Comparison of ENCODE assay signal across 8 cellular contexts in genomic region chr22:50628543-50629134, GRCh38. TPM values are rescaled to one million over a fixed set of nuclear protein-coding genes. Genes with fewer than 3 reads are reported as not detected.
DNase-seq lines count a peak whose midpoint lies in the region; ATAC-seq, FAIRE-seq and TF ChIP-seq lines count a peak whose summit lies in the region.

No MANE protein-coding gene starts in this region.

- H3K4me1 Mint-ChIP-seq in Caco-2 (ENCODE audit: low read depth, unreplicated experiment) = peaks cover 10% of the 10 kb centered on the region

- WGBS in H1 (ENCODE audit: extremely low coverage in 1 of 2, insufficient coverage in 1 of 2, insufficient read length in 1 of 2, insufficient replicate concordance in 2 of 2, low coverage in 1 of 2, low lambda C conversion rate in 2 of 2, missing lambda C conversion rate in 1 of 2), 2 experiments = 48 to 100% methylated on average over 1 to 15 of the region's 16 CpGs

- H3K9ac ChIP-seq in MM.1S (ENCODE audit: low read length) (peak overlapping the region; percentile 64; the same call in 1 of the 2 replicates), H1 (replicated peaks in 1 of 4; ENCODE audit: extremely low read depth in 1 of 4, low read depth in 3 of 4, low read length in 3 of 4) (peak overlapping the region in 2 of 4 experiments; percentile 20 to 48; a peak in 3 of 7 replicates)

- peak overlapping the region; percentile 51 for H4K8ac ChIP-seq in H1 (ENCODE audit: extremely low read depth, insufficient read depth, low read length)

- peak overlapping the region; percentile 93 for H3K4me2 ChIP-seq in MM.1S (ENCODE audit: low read depth, low read length)
- peak overlapping the region; percentile 90 to 96 for H3K4me2 ChIP-seq in H1 (ENCODE audit: insufficient read depth in 1 of 2, low read depth in 2 of 2, low read length in 2 of 2)

- H3K18ac ChIP-seq in H1 (ENCODE audit: extremely low read depth, low read length) = 0 out of 2 replicates have a peak overlapping the region, but pooled peaks have one; percentile 75

- peak overlapping the region; percentile 88 for H4K91ac ChIP-seq in H1 (replicated peaks; ENCODE audit: insufficient read length, low read length)

- peak overlapping the region; percentile 2 for H4K5ac ChIP-seq in H1 (ENCODE audit: insufficient read length, low read depth, low read length)

- H3K9me3 Mint-ChIP-seq in Caco-2 (ENCODE audit: unreplicated experiment) = no peaks in the 10 kb centered on the region

- H3K4me3 Mint-ChIP-seq in Caco-2 (ENCODE audit: unreplicated experiment) = peak overlapping the region; percentile 77

- H3K23ac ChIP-seq in H1 (ENCODE audit: insufficient read length) = no peak overlapping the region

- H3K4me3 ChIP-seq in Caco-2 (ENCODE audit: low read depth, low read length) (peak overlapping the region; percentile 72), MM.1S (ENCODE audit: low read length) (peak overlapping the region; percentile 83), H1 (ENCODE audit: extremely low read depth in 1 of 4, insufficient read depth in 2 of 4, low read depth in 3 of 4, low read length in 4 of 4) (peak overlapping the region; percentile 60 to 76 (median 64)), neutrophil (ENCODE audit: low read depth in 1 of 2, low read length in 1 of 2) (peak overlapping the region; percentile 74 to 95)

- no peak for TF ChIP-seq POLR2A in H1 (IDR thresholded peaks at IDR 0.05; ENCODE audit: control extremely low read depth in 1 of 2, low read depth in 2 of 2, low read length in 2 of 2)

- TF ChIP-seq EP300 in H1 (IDR thresholded peaks at IDR 0.05; ENCODE audit: borderline replicate concordance in 1 of 2, low read depth in 2 of 2, low read length in 2 of 2) = no peak

- H3K9me3 ChIP-seq in Caco-2 (no peaks in the 10 kb centered on the region), MM.1S (replicated peaks; ENCODE audit: insufficient read depth, low read length) (no peaks in the 10 kb centered on the region), H1 (ENCODE audit: insufficient read depth in 2 of 2, low read depth in 1 of 2, low read length in 1 of 2) (no peaks in the 10 kb centered on the region), neutrophil (no peaks in the 10 kb centered on the region)

- H3K4ac ChIP-seq in H1 (replicated peaks; ENCODE audit: insufficient read length, low read depth, low read length) = peak overlapping the region; percentile 91

- H3K9me2 ChIP-seq in MM.1S (replicated peaks; ENCODE audit: insufficient read depth, low read length) = no peaks in the 10 kb centered on the region

- CTCF ChIA-PET in Caco-2 (lab: Charles Lee) (interaction anchor here (0.7 to 1.4 kb wide), 7 partner anchors 12 to 226 kb away, joined by 3 to 9 read pairs (median 3); partner anchors contain the start of genes CHKB, SCO2 and SYCE3), H1 (lab: Charles Lee; ENCODE audit: partially characterized antibody) (interaction anchor here (0.9 to 15.7 kb wide), 8 partner anchors 10 to 93 kb away, joined by 3 to 281 read pairs (median 3); no protein-coding TSS in a partner anchor)

- DNase-seq in Caco-2 (no peak), MM.1S (no peak), H1 (ENCODE audit: low read depth in 1 of 2, low spot score in 2 of 2) (no peak), NCI-H2029 (lab: John Stamatoyannopoulos, UW) (no peak), SHP77 treated with DMSO at 0.1 percent for 48 hours (lab: John Stamatoyannopoulos, UW) (no peak)

- peaks cover 4% of the 10 kb centered on the region for H3K79me1 ChIP-seq in H1 (ENCODE audit: low read depth, low read length)

- TF ChIP-seq RAD21 in H1 (IDR thresholded peaks at IDR 0.05 in 1 of 2, conservative IDR thresholded peaks at IDR 0.05 in 1 of 2; ENCODE audit: low read depth in 2 of 2, low read length in 2 of 2) = no peak

- peaks cover 13% of the 10 kb centered on the region for H3K4me1 ChIP-seq in Caco-2
- H3K4me1 ChIP-seq in MM.1S (ENCODE audit: low read length) = peaks cover 8% of the 10 kb centered on the region; the same call in 1 of the 2 replicates
- H3K4me1 ChIP-seq in H1 (replicated peaks in 1 of 4; ENCODE audit: control insufficient read depth in 3 of 4, insufficient read depth in 4 of 4, low read length in 3 of 4) = peaks cover 0 to 9% (median 5%) of the 10 kb centered on the region in 4 experiments; a peak in 5 of 7 replicates
- H3K4me1 ChIP-seq in neutrophil (ENCODE audit: control insufficient read depth in 1 of 2, insufficient read depth in 1 of 2, low read depth in 1 of 2, low read length in 1 of 2) = peaks cover 23 to 24% of the 10 kb centered on the region in 2 experiments

- no peak overlapping the region for H2BK5ac ChIP-seq in H1 (ENCODE audit: low read depth, low read length)

- peak overlapping the region; percentile 72 for H3K14ac ChIP-seq in H1 (ENCODE audit: insufficient read length)

- peak overlapping the region; percentile 48; the same call in 1 of the 2 replicates for H2BK15ac ChIP-seq in H1 (ENCODE audit: low read length)

- TF ChIP-seq CTCF in Caco-2 (IDR thresholded peaks at IDR 0.05; ENCODE audit: insufficient read depth in 1 of 2, low read depth in 1 of 2, low read length in 1 of 2, severe bottlenecking in 1 of 2, unreplicated experiment in 1 of 2) (no peak), MM.1S (IDR thresholded peaks at IDR 0.05; ENCODE audit: low read length) (no peak), H1 (IDR thresholded peaks at IDR 0.05; ENCODE audit: control extremely low read depth in 1 of 3, insufficient read depth in 1 of 3, low read depth in 1 of 3, low read length in 3 of 3) (no peak), neutrophil (IDR thresholded peaks at IDR 0.05) (no peak)

- H3F3A ChIP-seq in MM.1S (ENCODE audit: insufficient read depth, low read length) = no peaks in the 10 kb centered on the region

- peak overlapping the region; percentile 85 for H2AFZ ChIP-seq in MM.1S (ENCODE audit: low read length)
- H2AFZ ChIP-seq in H1 (ENCODE audit: low read length) = peak overlapping the region; percentile 77

- H3K36me3 Mint-ChIP-seq in Caco-2 (ENCODE audit: insufficient read depth, unreplicated experiment) = no peaks in the 10 kb centered on the region

- H3K79me2 ChIP-seq in MM.1S (ENCODE audit: low read length) (peaks cover 15% of the 10 kb centered on the region), H1 (ENCODE audit: control insufficient read depth in 1 of 2, insufficient read depth in 2 of 2, low read length in 2 of 2) (no peaks in the 10 kb centered on the region)

- H3K23me2 ChIP-seq in H1 (ENCODE audit: low read depth, low read length) = peaks cover 11% of the 10 kb centered on the region; the same call in 1 of the 2 replicates

- no peak for ATAC-seq in GM21367 (IDR thresholded peaks at IDR 0.05; ENCODE audit: unreplicated experiment)
- ATAC-seq in HG03521 (IDR thresholded peaks at IDR 0.05; ENCODE audit: unreplicated experiment) = no peak

- H3K36me3 ChIP-seq in Caco-2 (ENCODE audit: control insufficient read depth, insufficient read depth, low read length) (no peaks in the 10 kb centered on the region; the same call in 1 of the 2 replicates), MM.1S (replicated peaks; ENCODE audit: insufficient read depth, low read length) (no peaks in the 10 kb centered on the region), H1 (ENCODE audit: control insufficient read depth in 2 of 4, insufficient read depth in 4 of 4, low read length in 3 of 4) (no peaks in the 10 kb centered on the region), neutrophil (peaks cover 29% of the 10 kb centered on the region)

- peak overlapping the region; percentile 21; the same call in 1 of the 2 replicates for H2BK12ac ChIP-seq in H1 (ENCODE audit: low read depth, low read length)

- intact Hi-C loops in Caco-2 (cut with micrococcal nuclease; ENCODE audit: unreplicated experiment) = loop anchor here (2.0 kb wide), 1 partner anchor 62 kb away; no protein-coding TSS in a partner anchor

- POLR2A ChIA-PET in Caco-2 (lab: Charles Lee) = interaction anchor here (0.6 to 1.0 kb wide), 3 partner anchors 46 to 121 kb away, joined by 3 read pairs; partner anchors contain the start of genes LMF2 and NCAPH2
- POLR2A ChIA-PET in H1 (lab: Charles Lee; ENCODE audit: partially characterized antibody) = interaction anchor here (1.2 to 1.4 kb wide), 3 partner anchors 12 to 68 kb away, joined by 3 to 8 read pairs (median 4); partner anchors contain the start of gene SHANK3

- H3K56ac ChIP-seq in H1 (replicated peaks; ENCODE audit: insufficient read length, low read depth, low read length) = peak overlapping the region; percentile 86

- peak overlapping the region; percentile 58 for H3K27ac Mint-ChIP-seq in Caco-2 (ENCODE audit: unreplicated experiment)

- H3K27ac ChIP-seq in MM.1S (ENCODE audit: low read length) (no peak overlapping the region), H1 (ENCODE audit: low read depth, low read length) (no peak overlapping the region), neutrophil (peak overlapping the region; percentile 88)

- H4K20me1 ChIP-seq in MM.1S (ENCODE audit: insufficient read depth, low read length) (no peaks in the 10 kb centered on the region), H1 (replicated peaks in 1 of 2; ENCODE audit: control insufficient read depth in 1 of 2, insufficient read depth in 2 of 2, low read length in 2 of 2) (peaks cover 0 to 10% of the 10 kb centered on the region in 2 experiments)

- H3K27me3 ChIP-seq in Caco-2 (replicated peaks; ENCODE audit: control insufficient read depth, insufficient read depth, low read length) (no peaks in the 10 kb centered on the region), MM.1S (replicated peaks; ENCODE audit: insufficient read depth, low read length) (0 out of 2 replicates have a peak, but pooled peaks cover 6% of the 10 kb centered on the region), H1 (replicated peaks in 1 of 4; ENCODE audit: control insufficient read depth in 3 of 4, extremely low read depth in 1 of 4, insufficient read depth in 3 of 4, low read length in 3 of 4) (peaks cover 0 to 10% (median 5%) of the 10 kb centered on the region in 4 experiments; a peak in 4 of 7 replicates), neutrophil (no peaks in the 10 kb centered on the region)

- peak overlapping the region; percentile 29; the same call in 1 of the 2 replicates for H2BK20ac ChIP-seq in H1 (ENCODE audit: low read length)

- peak overlapping the region; percentile 47 for H2BK120ac ChIP-seq in H1 (replicated peaks; ENCODE audit: low read depth, low read length)

- no peaks in the 10 kb centered on the region for H3K27me3 Mint-ChIP-seq in Caco-2 (ENCODE audit: insufficient read depth, unreplicated experiment)

- BruUV-seq in Caco-2 (replicated peaks; lab: Mats Ljungman, UMichigan) = no TSS peak

- H2AK5ac ChIP-seq in H1 (ENCODE audit: low read depth, low read length) = peak overlapping the region; percentile 93

- FAIRE-seq in H1 (lab: Jason Lieb, UNC) = peak; percentile 42

RNA-seq across cellular contexts. Expression of gene ARSA, which starts 0.7 kb away (rescaled TPM):
- total RNA-seq in Caco-2 (2022) = 11.5 TPM in 2 replicates
- 7.7 and 9.8 TPM in 2 replicates for total RNA-seq in H1 (2021; fragmentation: NEBNext Ultra II Directional; extraction: Animal tissue kit (Norgen Biotek cat#: 25700))
- polyA plus RNA-seq in H1 (2011; rRNA removed) = 10.1 and 14.3 TPM in 2 replicates
- 8.5 TPM for polyA plus RNA-seq in H1 (2011; cell fraction: cytosol; rRNA removed)
- polyA plus RNA-seq in H1 (2011; cell fraction: nucleus; rRNA removed) = 49.1 TPM
- polyA plus RNA-seq in H1 (2012, experiment 1 of 2) = 8.3 to 12.4 TPM (median 11.3 TPM) in 4 replicates
- polyA plus RNA-seq in H1 (2012, experiment 2 of 2) = 10.7 TPM
- 9.1 TPM for polyA plus RNA-seq in H1 (2013, experiment 1 of 2)
- 8.0 TPM for polyA plus RNA-seq in H1 (2013, experiment 2 of 2)
- 4.2 and 4.7 TPM in 2 replicates for polyA minus RNA-seq in H1 (2011; rRNA and poly(A)+ RNA removed)
- 7.0 TPM for polyA minus RNA-seq in H1 (2011; cell fraction: cytosol; rRNA and poly(A)+ RNA removed)
- 12.1 TPM for polyA minus RNA-seq in H1 (2011; cell fraction: nucleus; rRNA and poly(A)+ RNA removed)

RNA-seq across cellular contexts. Expression of gene MAPK8IP2, which starts 28.0 kb away (rescaled TPM):
- total RNA-seq in Caco-2 (2022) = 3.2 and 3.9 TPM in 2 replicates
- total RNA-seq in H1 (2021; fragmentation: NEBNext Ultra II Directional; extraction: Animal tissue kit (Norgen Biotek cat#: 25700)) = 5.5 and 6.7 TPM in 2 replicates
- 1.5 and 1.7 TPM in 2 replicates for polyA plus RNA-seq in H1 (2011; rRNA removed)
- 1.2 TPM for polyA plus RNA-seq in H1 (2011; cell fraction: cytosol; rRNA removed)
- 2.4 TPM for polyA plus RNA-seq in H1 (2011; cell fraction: nucleus; rRNA removed)
- polyA plus RNA-seq in H1 (2012, experiment 1 of 2) = 1.9 to 2.6 TPM (median 2.4 TPM) in 4 replicates
- 2.3 TPM for polyA plus RNA-seq in H1 (2012, experiment 2 of 2)
- polyA plus RNA-seq in H1 (2013, experiment 1 of 2) = 2.5 TPM
- polyA plus RNA-seq in H1 (2013, experiment 2 of 2) = 2.9 TPM
- polyA minus RNA-seq in H1 (2011; rRNA and poly(A)+ RNA removed) = 0.44 and 0.83 TPM in 2 replicates
- polyA minus RNA-seq in H1 (2011; cell fraction: cytosol; rRNA and poly(A)+ RNA removed) = 1.4 TPM
- polyA minus RNA-seq in H1 (2011; cell fraction: nucleus; rRNA and poly(A)+ RNA removed) = 1.00 TPM

RNA-seq across cellular contexts. Expression of gene SHANK3, which starts 44.0 kb away (rescaled TPM):
- total RNA-seq in Caco-2 (2022) = 4.3 and 4.5 TPM in 2 replicates
- 6.0 and 6.3 TPM in 2 replicates for total RNA-seq in H1 (2021; fragmentation: NEBNext Ultra II Directional; extraction: Animal tissue kit (Norgen Biotek cat#: 25700))
- polyA plus RNA-seq in H1 (2011; rRNA removed) = 1.5 and 2.8 TPM in 2 replicates
- polyA plus RNA-seq in H1 (2011; cell fraction: cytosol; rRNA removed) = 2.0 TPM
- 5.4 TPM for polyA plus RNA-seq in H1 (2011; cell fraction: nucleus; rRNA removed)
- 2.9 to 5.2 TPM (median 4.1 TPM) in 4 replicates for polyA plus RNA-seq in H1 (2012, experiment 1 of 2)
- 2.5 TPM for polyA plus RNA-seq in H1 (2012, experiment 2 of 2)
- polyA plus RNA-seq in H1 (2013, experiment 1 of 2) = 1.7 TPM
- polyA plus RNA-seq in H1 (2013, experiment 2 of 2) = 1.7 TPM
- polyA minus RNA-seq in H1 (2011; rRNA and poly(A)+ RNA removed) = 1.4 and 2.2 TPM in 2 replicates
- polyA minus RNA-seq in H1 (2011; cell fraction: cytosol; rRNA and poly(A)+ RNA removed) = 2.9 TPM
- polyA minus RNA-seq in H1 (2011; cell fraction: nucleus; rRNA and poly(A)+ RNA removed) = 4.6 TPM

RNA-seq across cellular contexts. Expression of gene CHKB, which starts 46.0 kb away (rescaled TPM):
- total RNA-seq in Caco-2 (2022) = 43.3 and 45.4 TPM in 2 replicates
- 42.2 and 51.8 TPM in 2 replicates for total RNA-seq in H1 (2021; fragmentation: NEBNext Ultra II Directional; extraction: Animal tissue kit (Norgen Biotek cat#: 25700))
- 27.9 and 28.4 TPM in 2 replicates for polyA plus RNA-seq in H1 (2011; rRNA removed)
- 45.6 TPM for polyA plus RNA-seq in H1 (2011; cell fraction: cytosol; rRNA removed)
- polyA plus RNA-seq in H1 (2011; cell fraction: nucleus; rRNA removed) = 170 TPM
- 46.9 to 53.6 TPM (median 51.5 TPM) in 4 replicates for polyA plus RNA-seq in H1 (2012, experiment 1 of 2)
- 38.3 TPM for polyA plus RNA-seq in H1 (2012, experiment 2 of 2)
- polyA plus RNA-seq in H1 (2013, experiment 1 of 2) = 42.5 TPM
- polyA plus RNA-seq in H1 (2013, experiment 2 of 2) = 37.9 TPM
- polyA minus RNA-seq in H1 (2011; rRNA and poly(A)+ RNA removed) = 18.4 and 19.3 TPM in 2 replicates
- polyA minus RNA-seq in H1 (2011; cell fraction: cytosol; rRNA and poly(A)+ RNA removed) = 15.9 TPM
- polyA minus RNA-seq in H1 (2011; cell fraction: nucleus; rRNA and poly(A)+ RNA removed) = 35.6 TPM

RNA-seq across cellular contexts. Expression of gene CPT1B, which starts 50.4 kb away (rescaled TPM):
- 19.8 and 24.6 TPM in 2 replicates for total RNA-seq in Caco-2 (2022)
- total RNA-seq in H1 (2021; fragmentation: NEBNext Ultra II Directional; extraction: Animal tissue kit (Norgen Biotek cat#: 25700)) = 33.1 and 36.2 TPM in 2 replicates
- 34.2 and 47.7 TPM in 2 replicates for polyA plus RNA-seq in H1 (2011; rRNA removed)
- polyA plus RNA-seq in H1 (2011; cell fraction: cytosol; rRNA removed) = 48.0 TPM
- 378 TPM for polyA plus RNA-seq in H1 (2011; cell fraction: nucleus; rRNA removed)
- polyA plus RNA-seq in H1 (2012, experiment 1 of 2) = 46.3 to 71.2 TPM (median 63.2 TPM) in 4 replicates
- 31.6 TPM for polyA plus RNA-seq in H1 (2012, experiment 2 of 2)
- 15.9 TPM for polyA plus RNA-seq in H1 (2013, experiment 1 of 2)
- 15.5 TPM for polyA plus RNA-seq in H1 (2013, experiment 2 of 2)
- polyA minus RNA-seq in H1 (2011; rRNA and poly(A)+ RNA removed) = 20.9 and 22.0 TPM in 2 replicates
- polyA minus RNA-seq in H1 (2011; cell fraction: cytosol; rRNA and poly(A)+ RNA removed) = 12.0 TPM
- polyA minus RNA-seq in H1 (2011; cell fraction: nucleus; rRNA and poly(A)+ RNA removed) = 46.3 TPM
